ENCODE assay signal across 31 cellular contexts in the genomic region with DNA sequence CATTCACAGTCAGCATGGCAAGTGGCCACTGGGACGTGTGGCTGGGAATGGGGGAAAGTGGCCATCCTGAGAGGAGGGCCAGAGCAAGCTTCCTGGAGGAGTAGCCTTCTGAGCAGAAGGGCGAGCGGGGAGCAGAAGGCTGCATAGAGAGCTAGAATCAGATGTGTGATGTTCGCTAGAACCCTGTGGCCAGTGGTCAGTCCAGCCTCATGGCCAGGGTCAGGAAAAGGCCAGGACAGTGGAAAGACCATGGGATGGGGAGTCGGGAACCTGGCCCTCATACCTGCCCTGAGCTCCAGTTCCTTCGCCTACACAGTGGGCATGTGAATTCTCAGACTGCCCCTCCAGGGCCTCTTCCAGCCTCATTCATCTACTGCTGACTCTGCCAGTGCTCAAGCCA.
"Had no signal": no experiment of that assay in that cellular context is flagged by ENCODE, and none has a peak within 500 bp of the region (broad histone marks: within the 10 kb centered on the region; RNA-seq: fewer than 3 reads in every experiment).

No MANE protein-coding gene starts in this region.

- ATAC-seq: activated CD4-positive, alpha-beta T cell treated with anti-CD3 and anti-CD28 coated beads for 36 hours; left ventricle myocardium superior; natural killer cell; sciatic nerve had no signal

- H3K27me3 ChIP-seq: adrenal gland, ascending aorta, brain microvascular endothelial cell, esophagus muscularis mucosa, hepatocyte, upper lobe of left lung had no signal

- H3K36me3 ChIP-seq: adrenal gland, brain microvascular endothelial cell, thoracic aorta had no signal

- DNase-seq: activated B cell treated with CpG ODN at 0.5 μM for 24 hours; activated CD4-positive, alpha-beta T cell treated with anti-CD3 and anti-CD28 coated beads for 36 hours; activated CD4-positive, alpha-beta T cell treated with anti-CD3 and anti-CD28 coated beads, Interleukin-2, amount 50 U/mL, for 48 hours; activated gamma-delta T cell; activated naive CD4-positive, alpha-beta T cell treated with anti-CD3 and anti-CD28 coated beads, Interleukin-2, amount 50 U/mL, for 16 hours; adrenal gland; brain microvascular endothelial cell; central memory CD4-positive, alpha-beta T cell; effector memory CD4-positive, alpha-beta T cell; glutamatergic neuron; left ventricle myocardium superior; mammary epithelial cell; natural killer cell; nucleus accumbens; small intestine; stimulated activated CD4-positive, alpha-beta T cell treated with anti-CD3 and anti-CD28 coated beads, Interleukin-15, amount 100 ng/mL, for 24 hours; stimulated activated CD4-positive, alpha-beta T cell treated with anti-CD3 and anti-CD28 coated beads, Interleukin-2, amount 100 ng/mL, for 48 hours; stimulated activated CD8-positive, alpha-beta memory T cell treated with anti-CD3 and anti-CD28 coated beads, Interleukin-4, amount 100 ng/mL, for 48 hours; stimulated activated naive CD4-positive, alpha-beta T cell; T-helper 1 cell; T-helper 9 cell had no signal

- FAIRE-seq: colon, frontal cortex, small intestine had no signal

- H3K4me3 Mint-ChIP-seq: activated B cell treated with CpG ODN at 0.5 μM for 24 hours; activated CD4-positive, alpha-beta T cell treated with anti-CD3 and anti-CD28 coated beads for 36 hours; activated T-helper 1 cell treated with anti-CD3 and anti-CD28 coated beads, Interleukin-12 subunit alpha, Interleukin-12 subunit beta, Interleukin-2, Interleukin-4 antibody, amounts not matched to agents 30 ng/mL and 10 ng/mL and 1 ng/mL, durations not matched to agents 14 hours and 24 hours and 36 hours; mesothelial cell of epicardium; natural killer cell had no signal

- H3K27me3 Mint-ChIP-seq: activated B cell treated with CpG ODN at 0.5 μM for 24 hours; activated CD4-positive, alpha-beta T cell treated with anti-CD3 and anti-CD28 coated beads for 36 hours had no signal

- H3K27ac Mint-ChIP-seq: activated B cell treated with CpG ODN at 0.5 μM for 24 hours; activated CD4-positive, alpha-beta T cell treated with anti-CD3 and anti-CD28 coated beads for 36 hours; activated T-helper 1 cell treated with anti-CD3 and anti-CD28 coated beads, Interleukin-12 subunit alpha, Interleukin-12 subunit beta, Interleukin-2, Interleukin-4 antibody, amounts not matched to agents 30 ng/mL and 10 ng/mL and 1 ng/mL, durations not matched to agents 14 hours and 24 hours and 36 hours; mesothelial cell of epicardium; natural killer cell had no signal

- H3K4me3 ChIP-seq: adrenal gland, ascending aorta, esophagus muscularis mucosa, hepatocyte, thoracic aorta, upper lobe of left lung had no signal

- H3K36me3 Mint-ChIP-seq: natural killer cell had no signal

- H3K9me3 Mint-ChIP-seq: activated B cell treated with CpG ODN at 0.5 μM for 24 hours; activated T-helper 1 cell treated with anti-CD3 and anti-CD28 coated beads, Interleukin-12 subunit alpha, Interleukin-12 subunit beta, Interleukin-2, Interleukin-4 antibody, amounts not matched to agents 30 ng/mL and 10 ng/mL and 1 ng/mL, durations not matched to agents 14 hours and 24 hours and 36 hours; mesothelial cell of epicardium; natural killer cell had no signal

- H3K4me1 Mint-ChIP-seq: activated CD4-positive, alpha-beta T cell treated with anti-CD3 and anti-CD28 coated beads for 36 hours had no signal

- H3K27ac ChIP-seq: adrenal gland, ascending aorta, brain microvascular endothelial cell, esophagus muscularis mucosa, hepatocyte, thoracic aorta, upper lobe of left lung had no signal

- H3K9me3 ChIP-seq: adrenal gland, ascending aorta, esophagus muscularis mucosa, thoracic aorta, upper lobe of left lung had no signal
